8 cellular contexts compared by ENCODE assay signal in the genomic region with DNA sequence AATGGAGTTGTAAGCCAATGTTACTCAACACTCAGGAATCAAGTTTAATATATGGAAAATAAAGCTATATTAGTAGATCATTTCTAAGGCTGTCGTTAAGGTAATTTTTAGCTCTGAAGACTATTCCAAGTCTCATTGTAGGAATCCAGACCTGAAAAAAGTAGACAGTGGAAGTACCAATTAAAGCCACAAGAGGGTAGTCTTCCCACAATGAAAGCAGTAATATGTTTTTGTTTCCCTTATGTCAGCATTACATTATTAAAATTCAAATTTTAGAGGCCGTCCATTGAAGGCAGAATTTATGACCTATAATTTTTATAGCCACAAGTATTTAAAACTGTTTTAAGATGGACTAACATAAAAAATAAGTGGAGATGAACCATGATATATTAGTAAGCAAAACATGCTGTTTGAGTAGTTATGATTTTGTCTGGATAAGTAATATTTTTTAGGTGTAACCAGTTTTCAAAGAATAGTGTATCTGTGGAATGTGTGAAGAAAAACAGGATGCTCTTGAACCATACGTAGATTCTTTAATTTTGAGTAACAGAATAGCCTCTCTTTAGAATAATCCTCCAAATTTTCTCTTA.
DNase-seq lines count a peak whose midpoint lies in the region; ATAC-seq, FAIRE-seq and TF ChIP-seq lines count a peak whose summit lies in the region.

No MANE protein-coding gene starts in this region.

- WGBS in A549 (ENCODE audit: missing lambda C conversion rate) = 3% methylated on average over 3 of the region's 3 CpGs
- under 1% methylated on average over 3 of the region's 3 CpGs for WGBS in SK-N-SH (ENCODE audit: low lambda C conversion rate)
- 22 to 26% methylated on average over 3 of the region's 3 CpGs for WGBS in gastroesophageal sphincter (ENCODE audit: low coverage in 1 of 2), 2 donors

- H3K27ac ChIP-seq in A549 = no peak overlapping the region
- no peak overlapping the region for H3K27ac ChIP-seq in SK-N-SH (ENCODE audit: low read depth in 2 of 2, low read length in 1 of 2)
- no peak overlapping the region for H3K27ac ChIP-seq in gastroesophageal sphincter

- ATAC-seq in A549 (no peak), HG03565 (IDR thresholded peaks at IDR 0.05; ENCODE audit: unreplicated experiment) (peak; percentile 75), gastroesophageal sphincter (no peak), GM19023 (IDR thresholded peaks at IDR 0.05; ENCODE audit: unreplicated experiment) (no peak), GM19452 (IDR thresholded peaks at IDR 0.05; ENCODE audit: unreplicated experiment) (no peak)

- no peak for FAIRE-seq in A549 (lab: Jason Lieb, UNC)

- POLR2A ChIA-PET in A549 (lab: Yijun Ruan, JAX) (no interaction called here), SK-N-SH (lab: Yijun Ruan, JAX) (no interaction called here)

- no peak overlapping the region for H2AFZ ChIP-seq in SK-N-SH (ENCODE audit: low read depth)

- TF ChIP-seq POLR2A in A549 (IDR thresholded peaks at IDR 0.05; ENCODE audit: low read length) (no peak), gastroesophageal sphincter (IDR thresholded peaks at IDR 0.05) (no peak)

- TF ChIP-seq EP300 in A549 (IDR thresholded peaks at IDR 0.05) (no peak), SK-N-SH (IDR thresholded peaks at IDR 0.05; ENCODE audit: borderline replicate concordance in 1 of 2, low read depth in 1 of 2, low read length in 1 of 2) (no peak), gastroesophageal sphincter (IDR thresholded peaks at IDR 0.05) (no peak)

- H3K4me1 ChIP-seq in A549 (no peaks in the 10 kb centered on the region), SK-N-SH (ENCODE audit: control insufficient read depth in 1 of 2, insufficient read depth in 2 of 2, low read depth in 1 of 2, low read length in 1 of 2) (no peaks in the 10 kb centered on the region), gastroesophageal sphincter (peaks cover 0 to 10% (median 0%) of the 10 kb centered on the region in 3 donors)

- no peaks in the 10 kb centered on the region for H4K20me1 ChIP-seq in SK-N-SH (ENCODE audit: insufficient read depth)

- no peaks in the 10 kb centered on the region for H3K79me2 ChIP-seq in SK-N-SH (ENCODE audit: insufficient read depth)

- H3K9me2 ChIP-seq in SK-N-SH = no peaks in the 10 kb centered on the region

- H3K27me3 ChIP-seq in SK-N-SH (ENCODE audit: insufficient read depth) = no peaks in the 10 kb centered on the region
- H3K27me3 ChIP-seq in gastroesophageal sphincter = no peaks in the 10 kb centered on the region

- H3K9me3 ChIP-seq in A549 (no peaks in the 10 kb centered on the region), SK-N-SH (no peaks in the 10 kb centered on the region), gastroesophageal sphincter (no peaks in the 10 kb centered on the region)

- TF ChIP-seq RAD21 in A549 (conservative IDR thresholded peaks at IDR 0.05 in 1 of 2, IDR thresholded peaks at IDR 0.05 in 1 of 2) = peak; percentile 65 to 67
- TF ChIP-seq RAD21 in SK-N-SH (IDR thresholded peaks at IDR 0.05; ENCODE audit: low read length) = peak; percentile 68

- in situ Hi-C loops in GM13977 (cut with MboI; ENCODE audit: low pct_unique_long_range_greater_than_20kb, low sequenced_read_pairs, unreplicated experiment) = no loop called here

- no peak overlapping the region for H3K9ac ChIP-seq in SK-N-SH

- H3K36me3 ChIP-seq in SK-N-SH (replicated peaks in 1 of 2; ENCODE audit: control insufficient read depth in 1 of 2, insufficient read depth in 2 of 2, low read length in 1 of 2) (no peaks in the 10 kb centered on the region), gastroesophageal sphincter (no peaks in the 10 kb centered on the region)

- DNase-seq in A549 (ENCODE audit: low read depth in 1 of 2, low spot score in 1 of 2) (peak in 1 of 2 experiments; percentile 28), GM13977 (ENCODE audit: low spot score) (no peak), SK-N-SH (peak; percentile 2)
- no peak for DNase-seq in activated CD8-positive, alpha-beta memory T cell treated with anti-CD3 and anti-CD28 coated beads for 24 hours

- CTCF ChIA-PET in A549 (lab: Yijun Ruan, JAX) (no interaction called here), SK-N-SH (lab: Yijun Ruan, JAX) (interaction anchor here (0.6 to 1.3 kb wide), 6 partner anchors 12 to 63 kb away, joined by 3 to 5 read pairs (median 4); no protein-coding TSS in a partner anchor)

- H3K4me3 ChIP-seq in A549 (no peak overlapping the region), SK-N-SH (ENCODE audit: low read depth in 2 of 2, low read length in 1 of 2) (no peak overlapping the region; a peak in 1 of 4 replicates), gastroesophageal sphincter (no peak overlapping the region)

- H3K4me2 ChIP-seq in A549 (no peak overlapping the region), SK-N-SH (no peak overlapping the region)

- H3F3A ChIP-seq in SK-N-SH (replicated peaks; ENCODE audit: insufficient read depth) = no peaks in the 10 kb centered on the region

- TF ChIP-seq CTCF in A549 (IDR thresholded peaks at IDR 0.05) (peak; percentile 54), GM13977 (IDR thresholded peaks at IDR 0.05; ENCODE audit: extremely low read depth, insufficient read depth, missing control alignments) (peak; percentile 54), SK-N-SH (IDR thresholded peaks at IDR 0.05) (peak; percentile 80), gastroesophageal sphincter (IDR thresholded peaks at IDR 0.05) (peak; percentile 48 to 69 (median 55))

TF ChIP-seq in A549, 52 proteins besides CTCF, POLR2A, EP300 and RAD21:
- TF ChIP-seq TP53 (CRISPR knock-in tag; IDR thresholded peaks at IDR 0.05) (no peak), BHLHE40 (IDR thresholded peaks at IDR 0.05; ENCODE audit: low read depth, low read length) (no peak), CBX8 (IDR thresholded peaks at IDR 0.05) (no peak), HOXB5 (CRISPR knock-in tag; IDR thresholded peaks at IDR 0.05) (no peak), SMC3 (IDR thresholded peaks at IDR 0.05) (peak; percentile 59), JUNB (IDR thresholded peaks at IDR 0.05) (no peak), ZC3H11A (IDR thresholded peaks at IDR 0.05) (no peak), ZSCAN20 (CRISPR knock-in tag; IDR thresholded peaks at IDR 0.05) (no peak), CBX2 (IDR thresholded peaks at IDR 0.05; ENCODE audit: borderline replicate concordance, low read depth) (no peak), MAFK (IDR thresholded peaks at IDR 0.05; ENCODE audit: partially characterized antibody) (peak; percentile 90)
- TF ChIP-seq, protein P1, sequence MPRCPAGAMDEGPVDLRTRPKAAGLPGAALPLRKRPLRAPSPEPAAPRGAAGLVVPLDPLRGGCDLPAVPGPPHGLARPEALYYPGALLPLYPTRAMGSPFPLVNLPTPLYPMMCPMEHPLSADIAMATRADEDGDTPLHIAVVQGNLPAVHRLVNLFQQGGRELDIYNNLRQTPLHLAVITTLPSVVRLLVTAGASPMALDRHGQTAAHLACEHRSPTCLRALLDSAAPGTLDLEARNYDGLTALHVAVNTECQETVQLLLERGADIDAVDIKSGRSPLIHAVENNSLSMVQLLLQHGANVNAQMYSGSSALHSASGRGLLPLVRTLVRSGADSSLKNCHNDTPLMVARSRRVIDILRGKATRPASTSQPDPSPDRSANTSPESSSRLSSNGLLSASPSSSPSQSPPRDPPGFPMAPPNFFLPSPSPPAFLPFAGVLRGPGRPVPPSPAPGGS (IDR thresholded peaks at IDR 0.05) = no peak
- TF ChIP-seq, protein P2, sequence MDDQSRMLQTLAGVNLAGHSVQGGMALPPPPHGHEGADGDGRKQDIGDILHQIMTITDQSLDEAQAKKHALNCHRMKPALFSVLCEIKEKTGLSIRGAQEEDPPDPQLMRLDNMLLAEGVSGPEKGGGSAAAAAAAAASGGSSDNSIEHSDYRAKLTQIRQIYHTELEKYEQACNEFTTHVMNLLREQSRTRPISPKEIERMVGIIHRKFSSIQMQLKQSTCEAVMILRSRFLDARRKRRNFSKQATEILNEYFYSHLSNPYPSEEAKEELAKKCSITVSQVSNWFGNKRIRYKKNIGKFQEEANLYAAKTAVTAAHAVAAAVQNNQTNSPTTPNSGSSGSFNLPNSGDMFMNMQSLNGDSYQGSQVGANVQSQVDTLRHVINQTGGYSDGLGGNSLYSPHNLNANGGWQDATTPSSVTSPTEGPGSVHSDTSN (IDR thresholded peaks at IDR 0.05) = no peak

TF ChIP-seq in SK-N-SH, 30 proteins besides CTCF, POLR2A, EP300 and RAD21:
- TF ChIP-seq YY1 (IDR thresholded peaks at IDR 0.05; ENCODE audit: low read depth) (no peak), SMC3 (IDR thresholded peaks at IDR 0.05; ENCODE audit: low read depth, low read length) (peak; percentile 20; the same call in 1 of the 2 replicates)
